Comparison of ENCODE assay signal across 20 cellular contexts in genomic region chr2:24051833-24052232, GRCh38. TPM values are rescaled to one million over a fixed set of nuclear protein-coding genes. Genes with fewer than 3 reads are reported as not detected.
DNase-seq lines count a peak whose midpoint lies in the region; ATAC-seq, FAIRE-seq and TF ChIP-seq lines count a peak whose summit lies in the region.
"Had no signal": no experiment of that assay in that cellular context is flagged by ENCODE, and none has a peak within 500 bp of the region (broad histone marks: within the 10 kb centered on the region; RNA-seq: fewer than 3 reads in every experiment).

No MANE protein-coding gene starts in this region.

- POLR2A ChIA-PET in HepG2 (lab: Yijun Ruan, JAX): interaction anchor here (0.8 to 5.4 kb wide), 10 partner anchors 14 to 124 kb away, joined by 3 to 76 read pairs (median 10); partner anchors contain the start of genes ATAD2B, SF3B6, TP53I3 and UBXN2A

- in situ Hi-C loops in HepG2 (cut with HindIII; ENCODE audit: extremely low pct_ligation_motif_present, low pct_unique_long_range_greater_than_20kb): no loop called here

- H3K9me3 ChIP-seq in HepG2 (ENCODE audit: low read length): no peaks in the 10 kb centered on the region
- no peaks in the 10 kb centered on the region for H3K9me3 ChIP-seq in right lobe of liver

- no peak for TF ChIP-seq RAD21 in HepG2 (CRISPR knock-in tag; IDR thresholded peaks at IDR 0.05)

- H3K36me3 ChIP-seq in HepG2 (replicated peaks in 1 of 2; ENCODE audit: control insufficient read depth in 1 of 2, insufficient read depth in 2 of 2, low read length in 2 of 2): peaks cover 0 to 2% of the 10 kb centered on the region in 2 experiments; a peak in 3 of 5 replicates
- no peaks in the 10 kb centered on the region for H3K36me3 ChIP-seq in right lobe of liver

- intact Hi-C loops in HepG2 (cut with micrococcal nuclease; ENCODE audit: unreplicated experiment) (loop anchor here (1.0 kb wide), 1 partner anchor 9 kb away; no protein-coding TSS in a partner anchor), right lobe of liver (cut with DNase I) (no loop called here)

- H3K27ac ChIP-seq in HepG2 (ENCODE audit: extremely low read length, insufficient read depth, low read length) (peak overlapping the region; percentile 57), right lobe of liver (no peak overlapping the region), VCaP (peak overlapping the region; percentile 63)

- TF ChIP-seq EP300 in HepG2 (IDR thresholded peaks at IDR 0.05; ENCODE audit: low read depth in 2 of 2, low read length in 2 of 2): no peak
- no peak for TF ChIP-seq EP300 in HepG2 (CRISPR knock-in tag; IDR thresholded peaks at IDR 0.05; ENCODE audit: borderline replicate concordance)

- DNase-seq in HepG2 (ENCODE audit: low spot score) (no peak), right lobe of liver (no peak), putamen (ENCODE audit: low spot score) (peak; percentile 48), NCI-H510A (lab: John Stamatoyannopoulos, UW) (no peak)
- DNase-seq: CD4-positive, CD25-positive, alpha-beta regulatory T cell; CD8-positive, alpha-beta memory T cell; DMS 273 treated with DMSO at 0.1 percent for 48 hours; DMS79; EL; GDM1; H9 had no signal

- H2AFZ ChIP-seq in HepG2 (ENCODE audit: low read length): no peak overlapping the region
- H2AFZ ChIP-seq: GM23338 had no signal

- 81% methylated on average over 8 of the region's 8 CpGs for WGBS in HepG2 (ENCODE audit: low lambda C conversion rate)
- 68% methylated on average over 8 of the region's 8 CpGs for WGBS in right lobe of liver (ENCODE audit: insufficient coverage, low coverage, low lambda C conversion rate, missing lambda C conversion rate)

- peak overlapping the region; percentile 78 for H3K4me2 ChIP-seq in HepG2 (ENCODE audit: low read depth, low read length)
- H3K4me2 ChIP-seq: GM23338 had no signal

- H3K4me3 ChIP-seq in HepG2 (replicated peaks in 1 of 3; ENCODE audit: insufficient read depth in 1 of 3, low read depth in 2 of 3, low read length in 3 of 3) (peak overlapping the region in 2 of 3 experiments; percentile 8 to 12; a peak in 2 of 6 replicates), right lobe of liver (no peak overlapping the region)
- H3K4me3 ChIP-seq: GM12878, GM23338 had no signal

- TF ChIP-seq POLR2A in HepG2 (IDR thresholded peaks at IDR 0.05; ENCODE audit: insufficient read depth in 1 of 2, low read depth in 2 of 2, low read length in 2 of 2) (no peak), right lobe of liver (IDR thresholded peaks at IDR 0.05) (no peak)

- no peaks in the 10 kb centered on the region for H4K20me1 ChIP-seq in HepG2 (ENCODE audit: insufficient read depth, low read length)

- H3K9ac ChIP-seq in HepG2 (ENCODE audit: insufficient read depth, low read depth, low read length): peak overlapping the region; percentile 30

- peaks cover 9% of the 10 kb centered on the region for H3K79me2 ChIP-seq in HepG2 (ENCODE audit: insufficient read depth, low read length)

- CTCF ChIA-PET in HepG2 (lab: Yijun Ruan, JAX; ENCODE audit: low intra/inter-chr PET ratio, low total read pairs): no interaction called here

- FAIRE-seq in HepG2 (lab: Jason Lieb, UNC): no peak
- FAIRE-seq: D721Med, GM12878 had no signal

- no peak for ATAC-seq in HepG2
- no peak for ATAC-seq in right lobe of liver
- ATAC-seq in GM19023 (IDR thresholded peaks at IDR 0.05; ENCODE audit: unreplicated experiment): no peak
- ATAC-seq: GM12878, GM23338, HCT116 had no signal

- H3K4me1 ChIP-seq in HepG2 (ENCODE audit: insufficient read depth, low read length) (peaks cover 52% of the 10 kb centered on the region), right lobe of liver (peaks cover 0 to 18% (median 0%) of the 10 kb centered on the region in 4 donors)

- TF ChIP-seq CTCF in HepG2 (CRISPR knock-in tag; IDR thresholded peaks at IDR 0.05): no peak
- no peak for TF ChIP-seq CTCF in right lobe of liver (IDR thresholded peaks at IDR 0.05)
- no peak for TF ChIP-seq CTCF in VCaP (conservative IDR thresholded peaks at IDR 0.05)

- H3K27me3 ChIP-seq in HepG2 (ENCODE audit: control insufficient read depth in 1 of 2, insufficient read depth in 2 of 2, low read length in 2 of 2) (no peaks in the 10 kb centered on the region; a peak in 2 of 5 replicates), right lobe of liver (no peaks in the 10 kb centered on the region)

- BruUV-seq in HepG2 (replicated peaks; lab: Mats Ljungman, UMichigan): no TSS peak

RNA-seq across cellular contexts. Expression of gene FKBP1B, which starts 2.3 kb away (rescaled TPM):
- total RNA-seq in HepG2 (2016; rRNA removed; fragmentation: Illumina TruSeq; extraction: Trizol) (35.2 and 36.8 TPM in 2 replicates), right lobe of liver (10 to 100 TPM in 1 of 6 experiments, 1 to 10 TPM in 5; 2.4 to 11.0 (median 3.2) TPM)
- total RNA-seq in HepG2 (2016; cell fraction: cytosol; rRNA removed; fragmentation: Illumina TruSeq; extraction: Trizol; ENCODE audit: low read depth): 55.0 and 71.6 TPM in 2 replicates
- total RNA-seq in HepG2 (2016; cell fraction: insoluble cytoplasmic fraction; rRNA removed; fragmentation: Illumina TruSeq; extraction: Trizol): 34.9 and 36.5 TPM in 2 replicates
- 58.1 and 75.9 TPM in 2 replicates for total RNA-seq in HepG2 (2016; cell fraction: membrane; rRNA removed; fragmentation: Illumina TruSeq; extraction: Trizol)
- 12.0 and 18.4 TPM in 2 replicates for total RNA-seq in HepG2 (2016; cell fraction: nucleus; rRNA removed; fragmentation: Illumina TruSeq; extraction: Trizol)
- polyA plus RNA-seq in HepG2 (2011; rRNA removed): 96.3 and 103 TPM in 2 replicates
- 87.0 and 103 TPM in 2 replicates for polyA plus RNA-seq in HepG2 (2011; cell fraction: cytosol; rRNA removed)
- polyA plus RNA-seq in HepG2 (2011; cell fraction: nucleus; rRNA removed): 33.1 and 49.7 TPM in 2 replicates
- polyA plus RNA-seq in HepG2 (2012): 47.5 and 47.8 TPM in 2 replicates
- 73.6 and 97.4 TPM in 2 replicates for polyA plus RNA-seq in HepG2 (2016; cell fraction: cytosol; fragmentation: Illumina TruSeq; extraction: Trizol; ENCODE audit: low read depth)
- polyA plus RNA-seq in HepG2 (2016; cell fraction: insoluble cytoplasmic fraction; fragmentation: Illumina TruSeq; extraction: Trizol; ENCODE audit: low read depth): 41.3 and 48.9 TPM in 2 replicates
- 69.3 and 86.0 TPM in 2 replicates for polyA plus RNA-seq in HepG2 (2016; cell fraction: membrane; fragmentation: Illumina TruSeq; extraction: Trizol; ENCODE audit: low read depth)
- polyA plus RNA-seq in HepG2 (2016; cell fraction: nucleus; fragmentation: Illumina TruSeq; extraction: Trizol; ENCODE audit: insufficient read depth, low read depth): 29.4 and 29.5 TPM in 2 replicates
- 52.4 TPM in 1 of 2 replicates, not detected in the other for polyA minus RNA-seq in HepG2 (2011; rRNA and poly(A)+ RNA removed; ENCODE audit: low replicate concordance)
- polyA minus RNA-seq in HepG2 (2011; cell fraction: cytosol; rRNA and poly(A)+ RNA removed): 15.2 and 16.6 TPM in 2 replicates
- polyA minus RNA-seq in HepG2 (2011; cell fraction: nucleus; rRNA and poly(A)+ RNA removed): 10.4 and 15.9 TPM in 2 replicates

RNA-seq across cellular contexts. Expression of gene WDCP, which starts 4.6 kb away (rescaled TPM):
- total RNA-seq in HepG2 (2016; rRNA removed; fragmentation: Illumina TruSeq; extraction: Trizol) (22.6 and 39.4 TPM in 2 replicates), right lobe of liver (1 to 10 TPM; 4.3 to 8.7 (median 5.5) TPM)
- 3.2 and 3.4 TPM in 2 replicates for total RNA-seq in HepG2 (2016; cell fraction: cytosol; rRNA removed; fragmentation: Illumina TruSeq; extraction: Trizol; ENCODE audit: low read depth)
- total RNA-seq in HepG2 (2016; cell fraction: insoluble cytoplasmic fraction; rRNA removed; fragmentation: Illumina TruSeq; extraction: Trizol): 23.3 and 42.2 TPM in 2 replicates
- total RNA-seq in HepG2 (2016; cell fraction: membrane; rRNA removed; fragmentation: Illumina TruSeq; extraction: Trizol): 12.6 and 14.9 TPM in 2 replicates
- total RNA-seq in HepG2 (2016; cell fraction: nucleus; rRNA removed; fragmentation: Illumina TruSeq; extraction: Trizol): 18.0 and 19.2 TPM in 2 replicates
- 17.4 and 20.6 TPM in 2 replicates for polyA plus RNA-seq in HepG2 (2011; rRNA removed)
- 10.3 and 15.6 TPM in 2 replicates for polyA plus RNA-seq in HepG2 (2011; cell fraction: cytosol; rRNA removed)
- polyA plus RNA-seq in HepG2 (2011; cell fraction: nucleus; rRNA removed): 17.4 and 19.0 TPM in 2 replicates
- polyA plus RNA-seq in HepG2 (2012): 12.5 and 13.0 TPM in 2 replicates
- polyA plus RNA-seq in HepG2 (2016; cell fraction: cytosol; fragmentation: Illumina TruSeq; extraction: Trizol; ENCODE audit: low read depth): 1.0 and 1.3 TPM in 2 replicates
- polyA plus RNA-seq in HepG2 (2016; cell fraction: insoluble cytoplasmic fraction; fragmentation: Illumina TruSeq; extraction: Trizol; ENCODE audit: low read depth): 20.9 and 21.5 TPM in 2 replicates
- 3.5 and 4.4 TPM in 2 replicates for polyA plus RNA-seq in HepG2 (2016; cell fraction: membrane; fragmentation: Illumina TruSeq; extraction: Trizol; ENCODE audit: low read depth)
- 20.8 and 24.4 TPM in 2 replicates for polyA plus RNA-seq in HepG2 (2016; cell fraction: nucleus; fragmentation: Illumina TruSeq; extraction: Trizol; ENCODE audit: insufficient read depth, low read depth)
- polyA minus RNA-seq in HepG2 (2011; rRNA and poly(A)+ RNA removed; ENCODE audit: low replicate concordance): 60.3 and 78.7 TPM in 2 replicates
- 10.6 and 13.8 TPM in 2 replicates for polyA minus RNA-seq in HepG2 (2011; cell fraction: cytosol; rRNA and poly(A)+ RNA removed)
- polyA minus RNA-seq in HepG2 (2011; cell fraction: nucleus; rRNA and poly(A)+ RNA removed): 14.5 and 19.5 TPM in 2 replicates

RNA-seq across cellular contexts. Expression of gene SF3B6, which starts 24.3 kb away (rescaled TPM):
- total RNA-seq in HepG2 (2016; rRNA removed; fragmentation: Illumina TruSeq; extraction: Trizol) (182 and 254 TPM in 2 replicates), right lobe of liver (10 to 100 TPM; 32.7 to 70.8 (median 40.3) TPM)
- 45.9 and 48.0 TPM in 2 replicates for total RNA-seq in HepG2 (2016; cell fraction: cytosol; rRNA removed; fragmentation: Illumina TruSeq; extraction: Trizol; ENCODE audit: low read depth)
- 184 and 279 TPM in 2 replicates for total RNA-seq in HepG2 (2016; cell fraction: insoluble cytoplasmic fraction; rRNA removed; fragmentation: Illumina TruSeq; extraction: Trizol)
- total RNA-seq in HepG2 (2016; cell fraction: membrane; rRNA removed; fragmentation: Illumina TruSeq; extraction: Trizol): 58.5 and 66.4 TPM in 2 replicates
- 61.8 and 72.9 TPM in 2 replicates for total RNA-seq in HepG2 (2016; cell fraction: nucleus; rRNA removed; fragmentation: Illumina TruSeq; extraction: Trizol)
- polyA plus RNA-seq in HepG2 (2011; rRNA removed): 140 and 177 TPM in 2 replicates
- polyA plus RNA-seq in HepG2 (2011; cell fraction: cytosol; rRNA removed): 101 and 135 TPM in 2 replicates
- polyA plus RNA-seq in HepG2 (2011; cell fraction: nucleus; rRNA removed): 24.9 and 35.7 TPM in 2 replicates
- polyA plus RNA-seq in HepG2 (2012): 159 and 167 TPM in 2 replicates
- 35.5 and 45.7 TPM in 2 replicates for polyA plus RNA-seq in HepG2 (2016; cell fraction: cytosol; fragmentation: Illumina TruSeq; extraction: Trizol; ENCODE audit: low read depth)
- polyA plus RNA-seq in HepG2 (2016; cell fraction: insoluble cytoplasmic fraction; fragmentation: Illumina TruSeq; extraction: Trizol; ENCODE audit: low read depth): 279 and 313 TPM in 2 replicates
- polyA plus RNA-seq in HepG2 (2016; cell fraction: membrane; fragmentation: Illumina TruSeq; extraction: Trizol; ENCODE audit: low read depth): 54.3 and 63.6 TPM in 2 replicates
- 127 TPM in 2 replicates for polyA plus RNA-seq in HepG2 (2016; cell fraction: nucleus; fragmentation: Illumina TruSeq; extraction: Trizol; ENCODE audit: insufficient read depth, low read depth)
- polyA minus RNA-seq in HepG2 (2011; rRNA and poly(A)+ RNA removed; ENCODE audit: low replicate concordance): 17.1 and 27.0 TPM in 2 replicates
- 30.5 and 35.6 TPM in 2 replicates for polyA minus RNA-seq in HepG2 (2011; cell fraction: cytosol; rRNA and poly(A)+ RNA removed)
- polyA minus RNA-seq in HepG2 (2011; cell fraction: nucleus; rRNA and poly(A)+ RNA removed): 21.8 and 26.1 TPM in 2 replicates

RNA-seq across cellular contexts. Expression of gene TP53I3, which starts 32.8 kb away (rescaled TPM):
- total RNA-seq in HepG2 (2016; rRNA removed; fragmentation: Illumina TruSeq; extraction: Trizol) (44.1 and 48.2 TPM in 2 replicates), right lobe of liver (10 to 100 TPM in 3 of 6 experiments, 1 to 10 TPM in 3; 5.2 to 20.4 (median 9.6) TPM)
- 20.7 and 22.2 TPM in 2 replicates for total RNA-seq in HepG2 (2016; cell fraction: cytosol; rRNA removed; fragmentation: Illumina TruSeq; extraction: Trizol; ENCODE audit: low read depth)
- 42.9 and 49.7 TPM in 2 replicates for total RNA-seq in HepG2 (2016; cell fraction: insoluble cytoplasmic fraction; rRNA removed; fragmentation: Illumina TruSeq; extraction: Trizol)
- 24.0 and 30.6 TPM in 2 replicates for total RNA-seq in HepG2 (2016; cell fraction: membrane; rRNA removed; fragmentation: Illumina TruSeq; extraction: Trizol)
- 28.3 and 28.4 TPM in 2 replicates for total RNA-seq in HepG2 (2016; cell fraction: nucleus; rRNA removed; fragmentation: Illumina TruSeq; extraction: Trizol)
- polyA plus RNA-seq in HepG2 (2011; rRNA removed): 24.6 and 25.0 TPM in 2 replicates
- polyA plus RNA-seq in HepG2 (2011; cell fraction: cytosol; rRNA removed): 21.0 and 30.0 TPM in 2 replicates
- polyA plus RNA-seq in HepG2 (2011; cell fraction: nucleus; rRNA removed): 49.6 and 56.9 TPM in 2 replicates
- polyA plus RNA-seq in HepG2 (2012): 12.6 and 13.5 TPM in 2 replicates
- 21.7 and 25.2 TPM in 2 replicates for polyA plus RNA-seq in HepG2 (2016; cell fraction: cytosol; fragmentation: Illumina TruSeq; extraction: Trizol; ENCODE audit: low read depth)
- 42.5 and 45.3 TPM in 2 replicates for polyA plus RNA-seq in HepG2 (2016; cell fraction: insoluble cytoplasmic fraction; fragmentation: Illumina TruSeq; extraction: Trizol; ENCODE audit: low read depth)
- polyA plus RNA-seq in HepG2 (2016; cell fraction: membrane; fragmentation: Illumina TruSeq; extraction: Trizol; ENCODE audit: low read depth): 19.9 and 20.6 TPM in 2 replicates
- 57.4 and 58.7 TPM in 2 replicates for polyA plus RNA-seq in HepG2 (2016; cell fraction: nucleus; fragmentation: Illumina TruSeq; extraction: Trizol; ENCODE audit: insufficient read depth, low read depth)
- polyA minus RNA-seq in HepG2 (2011; rRNA and poly(A)+ RNA removed; ENCODE audit: low replicate concordance): 28.4 and 29.9 TPM in 2 replicates
- 7.3 and 10.7 TPM in 2 replicates for polyA minus RNA-seq in HepG2 (2011; cell fraction: cytosol; rRNA and poly(A)+ RNA removed)
- polyA minus RNA-seq in HepG2 (2011; cell fraction: nucleus; rRNA and poly(A)+ RNA removed): 11.7 and 12.7 TPM in 2 replicates
- polyA plus RNA-seq: CD8-positive, alpha-beta memory T cell had no signal

RNA-seq across cellular contexts. Expression of gene MFSD2B, which starts 41.9 kb away (rescaled TPM):
- total RNA-seq in HepG2 (2016; rRNA removed; fragmentation: Illumina TruSeq; extraction: Trizol) (0.48 and 0.93 TPM in 2 replicates), right lobe of liver (under 1 TPM in 3 of 6 experiments, not detected in 3; 0.07 to 0.62 (median 0.22) TPM)
- 0.10 and 0.26 TPM in 2 replicates for total RNA-seq in HepG2 (2016; cell fraction: cytosol; rRNA removed; fragmentation: Illumina TruSeq; extraction: Trizol; ENCODE audit: low read depth)
- 0.45 and 0.68 TPM in 2 replicates for total RNA-seq in HepG2 (2016; cell fraction: insoluble cytoplasmic fraction; rRNA removed; fragmentation: Illumina TruSeq; extraction: Trizol)
- total RNA-seq in HepG2 (2016; cell fraction: membrane; rRNA removed; fragmentation: Illumina TruSeq; extraction: Trizol): 0.59 and 1.2 TPM in 2 replicates
- 0.38 and 0.53 TPM in 2 replicates for total RNA-seq in HepG2 (2016; cell fraction: nucleus; rRNA removed; fragmentation: Illumina TruSeq; extraction: Trizol)
- polyA plus RNA-seq in HepG2 (2011; rRNA removed): 0.07 and 0.21 TPM in 2 replicates
- 0.15 TPM in 1 of 2 replicates, not detected in the other for polyA plus RNA-seq in HepG2 (2011; cell fraction: cytosol; rRNA removed)
- 0.26 and 0.66 TPM in 2 replicates for polyA plus RNA-seq in HepG2 (2011; cell fraction: nucleus; rRNA removed)
- 0.05 and 0.19 TPM in 2 replicates for polyA plus RNA-seq in HepG2 (2012)
- polyA plus RNA-seq in HepG2 (2016; cell fraction: cytosol; fragmentation: Illumina TruSeq; extraction: Trizol; ENCODE audit: low read depth): 0.68 and 1.1 TPM in 2 replicates
- 0.44 and 0.75 TPM in 2 replicates for polyA plus RNA-seq in HepG2 (2016; cell fraction: insoluble cytoplasmic fraction; fragmentation: Illumina TruSeq; extraction: Trizol; ENCODE audit: low read depth)
- polyA plus RNA-seq in HepG2 (2016; cell fraction: membrane; fragmentation: Illumina TruSeq; extraction: Trizol; ENCODE audit: low read depth): 1.1 and 1.6 TPM in 2 replicates
- polyA plus RNA-seq in HepG2 (2016; cell fraction: nucleus; fragmentation: Illumina TruSeq; extraction: Trizol; ENCODE audit: insufficient read depth, low read depth): 1.1 TPM in 2 replicates
- polyA minus RNA-seq in HepG2 (2011; rRNA and poly(A)+ RNA removed; ENCODE audit: low replicate concordance): 0.16 and 1.1 TPM in 2 replicates
- polyA minus RNA-seq in HepG2 (2011; cell fraction: cytosol; rRNA and poly(A)+ RNA removed): not detected in 2 replicates
- polyA minus RNA-seq in HepG2 (2011; cell fraction: nucleus; rRNA and poly(A)+ RNA removed): 0.52 and 0.87 TPM in 2 replicates
- total RNA-seq: A172, A673, H4 had no signal
- polyA plus RNA-seq: CD4-positive, CD25-positive, alpha-beta regulatory T cell; CD8-positive, alpha-beta memory T cell had no signal

Comparison
In these comparisons a context has a peak if more than half of its experiments do, and no peak if none do; other contexts are left out.
1. H3K27ac ChIP-seq: peak in HepG2 (single experiment) and VCaP (single experiment); none in right lobe of liver (0 of 3).
2. H3K4me3 ChIP-seq: peak in HepG2 (2 of 3); none in right lobe of liver (0 of 3).